In genomic region chr2:56534321-56534720, GRCh38 we compare ENCODE assay signal across 27 cellular contexts.
DNase-seq lines count a peak whose midpoint lies in the region; ATAC-seq and TF ChIP-seq lines count a peak whose summit lies in the region.
"Had no signal": no experiment of that assay in that cellular context is flagged by ENCODE, and none has a peak within 500 bp of the region (broad histone marks: within the 10 kb centered on the region; RNA-seq: fewer than 3 reads in every experiment).

No MANE protein-coding gene starts in this region.

- H4K5ac ChIP-seq in IMR-90 (ENCODE audit: low read depth, low read length) = no peak overlapping the region

- H3K9ac ChIP-seq in IMR-90 (ENCODE audit: low read depth, low read length) = no peak overlapping the region
- H3K9ac ChIP-seq in neural progenitor cell = no peak overlapping the region
- H3K9ac ChIP-seq: KMS-11 had no signal

- no peak overlapping the region for H2AFZ ChIP-seq in IMR-90 (replicated peaks; ENCODE audit: low read length, poor library complexity)
- H2AFZ ChIP-seq in neural progenitor cell (replicated peaks) = peak overlapping the region; percentile 22

- H3K36me3 Mint-ChIP-seq in chondrocyte (ENCODE audit: low read depth) = no peaks in the 10 kb centered on the region
- H3K36me3 Mint-ChIP-seq in neural progenitor cell = no peaks in the 10 kb centered on the region
- H3K36me3 Mint-ChIP-seq: activated naive CD8-positive, alpha-beta T cell; naive B cell had no signal

- H3K4ac ChIP-seq in IMR-90 (ENCODE audit: low read depth, low read length) = no peak overlapping the region

- H3K27me3 ChIP-seq in IMR-90 (ENCODE audit: control insufficient read depth, insufficient read depth, low read length) (no peaks in the 10 kb centered on the region), neural progenitor cell (no peaks in the 10 kb centered on the region), transverse colon (no peaks in the 10 kb centered on the region)
- H3K27me3 ChIP-seq in effector memory CD4-positive, alpha-beta T cell (replicated peaks; ENCODE audit: control insufficient read depth, insufficient read depth, low read length, poor library complexity, severe bottlenecking) = no peaks in the 10 kb centered on the region
- H3K27me3 ChIP-seq: body of pancreas, esophagus muscularis mucosa had no signal

- H2BK20ac ChIP-seq in IMR-90 (ENCODE audit: low read depth, low read length) = no peak overlapping the region

- peaks cover 3% of the 10 kb centered on the region; the same call in 1 of the 2 replicates for H3K9me3 ChIP-seq in IMR-90 (ENCODE audit: control insufficient read depth, insufficient read depth, low read length)
- no peaks in the 10 kb centered on the region for H3K9me3 ChIP-seq in neural progenitor cell (ENCODE audit: low read depth)
- no peaks in the 10 kb centered on the region for H3K9me3 ChIP-seq in transverse colon
- H3K9me3 ChIP-seq in effector memory CD4-positive, alpha-beta T cell (ENCODE audit: control insufficient read depth, low read length) = no peaks in the 10 kb centered on the region
- H3K9me3 ChIP-seq: body of pancreas, esophagus muscularis mucosa had no signal

- CTCF ChIA-PET in IMR-90 (lab: Yijun Ruan, JAX) = no interaction called here

- no peak overlapping the region for H2BK15ac ChIP-seq in IMR-90 (ENCODE audit: low read depth, low read length)

- ATAC-seq in IMR-90 (ENCODE audit: low read depth) (no peak), GM18517 (IDR thresholded peaks at IDR 0.05; ENCODE audit: unreplicated experiment) (no peak)
- ATAC-seq: body of pancreas; effector memory CD8-positive, alpha-beta T cell; HCT116; left cardiac atrium had no signal

- H3K4me1 Mint-ChIP-seq in chondrocyte (ENCODE audit: low read depth) = peaks cover 30% of the 10 kb centered on the region
- no peaks in the 10 kb centered on the region for H3K4me1 Mint-ChIP-seq in neural progenitor cell
- H3K4me1 Mint-ChIP-seq: naive B cell had no signal

- TF ChIP-seq POLR2A in IMR-90 (IDR thresholded peaks at IDR 0.05; ENCODE audit: low read depth, low read length) (no peak), transverse colon (IDR thresholded peaks at IDR 0.05) (no peak)

- intact Hi-C loops in IMR-90 (cut with micrococcal nuclease) = no loop called here
- intact Hi-C loops in transverse colon (cut with DNase I; ENCODE audit: low total_unique reads) = no loop called here

- dilution Hi-C loops in IMR-90 (cut with HindIII; ENCODE audit: low sequenced_read_pairs, unreplicated experiment) = no loop called here

- H4K20me1 ChIP-seq in IMR-90 (ENCODE audit: insufficient read depth, low read length) (no peaks in the 10 kb centered on the region), neural progenitor cell (ENCODE audit: low read depth) (no peaks in the 10 kb centered on the region)

- no peak for TF ChIP-seq EP300 in transverse colon (IDR thresholded peaks at IDR 0.05; ENCODE audit: low read depth)

- H3K14ac ChIP-seq in IMR-90 (replicated peaks; ENCODE audit: low read depth, low read length) = no peak overlapping the region

- H2BK5ac ChIP-seq in IMR-90 (ENCODE audit: low read depth, low read length, poor library complexity, severe bottlenecking) = no peak overlapping the region

- no peak overlapping the region for H3K4me3 ChIP-seq in IMR-90 (ENCODE audit: insufficient read depth, low read depth, low read length)
- H3K4me3 ChIP-seq in neural progenitor cell = no peak overlapping the region
- no peak overlapping the region for H3K4me3 ChIP-seq in transverse colon
- no peak overlapping the region for H3K4me3 ChIP-seq in effector memory CD4-positive, alpha-beta T cell (ENCODE audit: insufficient read depth, low read depth, low read length, poor library complexity, severe bottlenecking)
- H3K4me3 ChIP-seq: body of pancreas, esophagus muscularis mucosa, SK-N-MC had no signal

- no peak overlapping the region for H3K18ac ChIP-seq in IMR-90 (ENCODE audit: low read depth, low read length)

- no peak overlapping the region for H2AK5ac ChIP-seq in IMR-90 (ENCODE audit: low read depth, low read length)

- DNase-seq in AG20443 (ENCODE audit: low spot score) = peak; percentile 18
- DNase-seq in IMR-90 = peak; percentile 6
- DNase-seq in chondrocyte (ENCODE audit: low spot score) = no peak
- DNase-seq in neural progenitor cell (ENCODE audit: low spot score) = no peak
- no peak for DNase-seq in COR-L47 (lab: John Stamatoyannopoulos, UW)
- DNase-seq in transverse colon = no peak
- DNase-seq in effector memory CD4-positive, alpha-beta T cell = no peak
- DNase-seq: activated CD8-positive, alpha-beta memory T cell treated with anti-CD3 and anti-CD28 coated beads, Interleukin-2, amount 50 U/mL, for 4 hours; body of pancreas; effector memory CD8-positive, alpha-beta T cell; left cardiac atrium; MV-4-11; naive B cell; NCI-H2029; NCI-H510A; NK-92 treated with Interleukin-12 subunit alpha and Interleukin-12 subunit beta, amount 100 ng/mL, for 24 hours; retina; stimulated activated CD4-positive, alpha-beta T cell treated with anti-CD3 and anti-CD28 coated beads, Interleukin-15, amount 100 ng/mL, for 24 hours had no signal

- no peaks in the 10 kb centered on the region for H3K79me2 ChIP-seq in neural progenitor cell (ENCODE audit: low read depth)

- H3K27ac Mint-ChIP-seq in chondrocyte (ENCODE audit: unreplicated experiment) = peak overlapping the region; percentile 8
- H3K27ac Mint-ChIP-seq in neural progenitor cell = no peak overlapping the region
- H3K27ac Mint-ChIP-seq: activated naive CD8-positive, alpha-beta T cell; activated T-helper 2 cell treated with anti-CD3 and anti-CD28 coated beads, Interferon-gamma antibody, Interleukin-2, Interleukin-4, amounts not matched to agents 10 μg/mL and 5 μg/mL and 100 μg/mL, durations not matched to agents 14 hours and 24 hours and 36 hours; effector memory CD8-positive, alpha-beta T cell; naive B cell; T-helper 2 cell treated with Interferon-gamma antibody and Interleukin-4, amounts not matched to agents 5 μg/mL and 100 μg/mL, for 36 hours had no signal

- H2AK9ac ChIP-seq in IMR-90 (replicated peaks; ENCODE audit: low read depth, low read length, poor library complexity) = no peak overlapping the region

- H3K27ac ChIP-seq in IMR-90 (ENCODE audit: insufficient read depth, low read length) (no peak overlapping the region), neural progenitor cell (no peak overlapping the region), transverse colon (no peak overlapping the region)
- no peak overlapping the region for H3K27ac ChIP-seq in effector memory CD4-positive, alpha-beta T cell (ENCODE audit: insufficient read depth, low read length, poor library complexity, severe bottlenecking)
- H3K27ac ChIP-seq: body of pancreas, C4-2B, esophagus muscularis mucosa, KMS-11, SK-N-MC had no signal

- no peaks in the 10 kb centered on the region for H3K4me1 ChIP-seq in IMR-90 (ENCODE audit: control insufficient read depth, insufficient read depth, low read length)
- H3K4me1 ChIP-seq in neural progenitor cell = no peaks in the 10 kb centered on the region
- H3K4me1 ChIP-seq in transverse colon = no peaks in the 10 kb centered on the region
- no peaks in the 10 kb centered on the region for H3K4me1 ChIP-seq in effector memory CD4-positive, alpha-beta T cell (ENCODE audit: control insufficient read depth, insufficient read depth, low read length, poor library complexity, severe bottlenecking)
- H3K4me1 ChIP-seq: body of pancreas, esophagus muscularis mucosa had no signal

- H3K4me3 Mint-ChIP-seq in chondrocyte (ENCODE audit: unreplicated experiment) (no peak overlapping the region), neural progenitor cell (no peak overlapping the region)
- H3K4me3 Mint-ChIP-seq: activated naive CD8-positive, alpha-beta T cell; effector memory CD8-positive, alpha-beta T cell; naive B cell; T-helper 2 cell treated with Interferon-gamma antibody and Interleukin-4, amounts not matched to agents 5 μg/mL and 100 μg/mL, for 36 hours had no signal

- H3K79me1 ChIP-seq in IMR-90 (ENCODE audit: low read depth in 1 of 2, low read length in 2 of 2) = no peaks in the 10 kb centered on the region

- H3K56ac ChIP-seq in IMR-90 (ENCODE audit: extremely low read depth, insufficient read depth, low read length) = no peak overlapping the region

- H3K9me3 Mint-ChIP-seq in chondrocyte (ENCODE audit: low read depth) (peaks cover under 1% of the 10 kb centered on the region), neural progenitor cell (no peaks in the 10 kb centered on the region)

- no peak overlapping the region for H4K91ac ChIP-seq in IMR-90 (ENCODE audit: insufficient read depth, low read depth, low read length)

- no peak for TF ChIP-seq RAD21 in IMR-90 (IDR thresholded peaks at IDR 0.05; ENCODE audit: low read length)

- H3K27me3 Mint-ChIP-seq in chondrocyte (ENCODE audit: low read depth) (no peaks in the 10 kb centered on the region), neural progenitor cell (ENCODE audit: insufficient read depth, low read depth) (no peaks in the 10 kb centered on the region)
- H3K27me3 Mint-ChIP-seq: activated naive CD8-positive, alpha-beta T cell; effector memory CD8-positive, alpha-beta T cell; naive B cell had no signal

- H3K36me3 ChIP-seq in IMR-90 (ENCODE audit: control insufficient read depth, insufficient read depth, low read length) = no peaks in the 10 kb centered on the region
- no peaks in the 10 kb centered on the region for H3K36me3 ChIP-seq in neural progenitor cell
- no peaks in the 10 kb centered on the region for H3K36me3 ChIP-seq in transverse colon
- no peaks in the 10 kb centered on the region for H3K36me3 ChIP-seq in effector memory CD4-positive, alpha-beta T cell (ENCODE audit: control insufficient read depth, insufficient read depth, low read length)
- H3K36me3 ChIP-seq: esophagus muscularis mucosa had no signal

- no peak overlapping the region for H2BK120ac ChIP-seq in IMR-90 (ENCODE audit: low read depth, low read length)

- no peak overlapping the region for H4K8ac ChIP-seq in IMR-90 (ENCODE audit: low read depth in 2 of 2, low read length in 2 of 2)

- POLR2A ChIA-PET in IMR-90 (lab: Charles Lee; ENCODE audit: unreplicated experiment) = no interaction called here

- H3F3A ChIP-seq in neural progenitor cell (ENCODE audit: low read depth) = no peaks in the 10 kb centered on the region

- in situ Hi-C loops in IMR-90 (cut with MboI; ENCODE audit: low sequenced_read_pairs) = no loop called here
- in situ Hi-C loops in transverse colon (cut with MboI; ENCODE audit: low pct_ligation_motif_present in 1 of 4, low pct_unique_long_range_greater_than_20kb in 1 of 4, low sequenced_read_pairs in 3 of 4) = no loop called here

- no CpG with 5 or more reads among the region's 2 CpGs for WGBS in IMR-90 (ENCODE audit: extremely low coverage in 2 of 2, insufficient read length in 1 of 2), 2 experiments
- WGBS in transverse colon (ENCODE audit: low coverage in 1 of 2), 2 donors = 75 to 76% methylated on average over 2 of the region's 2 CpGs

- TF ChIP-seq CTCF in IMR-90 (conservative IDR thresholded peaks at IDR 0.05; ENCODE audit: low read depth, low read length) (no peak), chondrocyte (IDR thresholded peaks at IDR 0.05) (no peak), neural progenitor cell (IDR thresholded peaks at IDR 0.05) (no peak), transverse colon (IDR thresholded peaks at IDR 0.05) (no peak)

- no TSS peak for BruUV-seq in IMR-90 (replicated peaks; lab: Mats Ljungman, UMichigan)

- H3K9me1 ChIP-seq in IMR-90 (ENCODE audit: insufficient read depth, low read length) = no peaks in the 10 kb centered on the region

- H3K23ac ChIP-seq in IMR-90 (ENCODE audit: low read depth, low read length) = no peak overlapping the region

- H3K4me2 ChIP-seq in IMR-90 (ENCODE audit: low read depth, low read length) (no peak overlapping the region), neural progenitor cell (no peak overlapping the region)
- H3K4me2 ChIP-seq: KMS-11 had no signal

Comparison
In these comparisons a context has a peak if more than half of its experiments do, and no peak if none do; other contexts are left out.
1. DNase-seq: peak in AG20443 (single experiment) and IMR-90 (single experiment); none in chondrocyte (single experiment), neural progenitor cell (single experiment), COR-L47 (single experiment), transverse colon (single experiment) and effector memory CD4-positive, alpha-beta T cell (0 of 3).